In the genomic region with DNA sequence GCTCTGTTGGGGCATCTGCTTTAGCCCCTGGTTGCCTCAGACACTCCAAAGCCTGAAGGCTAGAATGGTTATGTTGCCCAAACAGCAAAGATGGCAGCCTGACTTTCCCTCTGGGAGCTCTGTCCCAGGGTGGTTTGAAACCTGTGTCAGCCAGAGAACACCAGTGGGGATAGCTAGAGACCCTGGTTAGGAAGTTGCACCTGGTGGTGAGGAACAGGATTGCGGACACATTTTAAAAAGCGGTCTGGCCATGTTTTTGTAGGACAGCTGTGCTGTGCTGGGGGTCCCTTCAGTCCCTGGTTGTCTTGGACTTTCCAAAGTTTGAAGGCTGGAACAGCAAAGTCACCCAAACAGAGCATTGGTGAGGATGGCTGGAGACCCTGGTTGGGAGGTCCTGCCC, we compare ENCODE assay signal across 1 cellular context.
TF ChIP-seq lines count a peak whose summit lies in the region.

No MANE protein-coding gene starts in this region.

TF ChIP-seq in HepG2, 621 proteins besides CTCF, POLR2A, EP300 and RAD21 (continued from another document):
- TF ChIP-seq, protein P1, sequence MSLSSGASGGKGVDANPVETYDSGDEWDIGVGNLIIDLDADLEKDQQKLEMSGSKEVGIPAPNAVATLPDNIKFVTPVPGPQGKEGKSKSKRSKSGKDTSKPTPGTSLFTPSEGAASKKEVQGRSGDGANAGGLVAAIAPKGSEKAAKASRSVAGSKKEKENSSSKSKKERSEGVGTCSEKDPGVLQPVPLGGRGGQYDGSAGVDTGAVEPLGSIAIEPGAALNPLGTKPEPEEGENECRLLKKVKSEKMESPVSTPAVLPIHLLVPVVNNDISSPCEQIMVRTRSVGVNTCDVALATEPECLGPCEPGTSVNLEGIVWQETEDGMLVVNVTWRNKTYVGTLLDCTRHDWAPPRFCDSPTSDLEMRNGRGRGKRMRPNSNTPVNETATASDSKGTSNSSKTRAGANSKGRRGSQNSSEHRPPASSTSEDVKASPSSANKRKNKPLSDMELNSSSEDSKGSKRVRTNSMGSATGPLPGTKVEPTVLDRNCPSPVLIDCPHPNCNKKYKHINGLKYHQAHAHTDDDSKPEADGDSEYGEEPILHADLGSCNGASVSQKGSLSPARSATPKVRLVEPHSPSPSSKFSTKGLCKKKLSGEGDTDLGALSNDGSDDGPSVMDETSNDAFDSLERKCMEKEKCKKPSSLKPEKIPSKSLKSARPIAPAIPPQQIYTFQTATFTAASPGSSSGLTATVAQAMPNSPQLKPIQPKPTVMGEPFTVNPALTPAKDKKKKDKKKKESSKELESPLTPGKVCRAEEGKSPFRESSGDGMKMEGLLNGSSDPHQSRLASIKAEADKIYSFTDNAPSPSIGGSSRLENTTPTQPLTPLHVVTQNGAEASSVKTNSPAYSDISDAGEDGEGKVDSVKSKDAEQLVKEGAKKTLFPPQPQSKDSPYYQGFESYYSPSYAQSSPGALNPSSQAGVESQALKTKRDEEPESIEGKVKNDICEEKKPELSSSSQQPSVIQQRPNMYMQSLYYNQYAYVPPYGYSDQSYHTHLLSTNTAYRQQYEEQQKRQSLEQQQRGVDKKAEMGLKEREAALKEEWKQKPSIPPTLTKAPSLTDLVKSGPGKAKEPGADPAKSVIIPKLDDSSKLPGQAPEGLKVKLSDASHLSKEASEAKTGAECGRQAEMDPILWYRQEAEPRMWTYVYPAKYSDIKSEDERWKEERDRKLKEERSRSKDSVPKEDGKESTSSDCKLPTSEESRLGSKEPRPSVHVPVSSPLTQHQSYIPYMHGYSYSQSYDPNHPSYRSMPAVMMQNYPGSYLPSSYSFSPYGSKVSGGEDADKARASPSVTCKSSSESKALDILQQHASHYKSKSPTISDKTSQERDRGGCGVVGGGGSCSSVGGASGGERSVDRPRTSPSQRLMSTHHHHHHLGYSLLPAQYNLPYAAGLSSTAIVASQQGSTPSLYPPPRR (CRISPR knock-in tag; IDR thresholded peaks at IDR 0.05; ENCODE audit: borderline replicate concordance) = no peak
- TF ChIP-seq ZNF282 (IDR thresholded peaks at IDR 0.05; ENCODE audit: partially characterized antibody) = no peak
- TF ChIP-seq ZNF205 (CRISPR knock-in tag; IDR thresholded peaks at IDR 0.05) = no peak
- TF ChIP-seq, protein P2, sequence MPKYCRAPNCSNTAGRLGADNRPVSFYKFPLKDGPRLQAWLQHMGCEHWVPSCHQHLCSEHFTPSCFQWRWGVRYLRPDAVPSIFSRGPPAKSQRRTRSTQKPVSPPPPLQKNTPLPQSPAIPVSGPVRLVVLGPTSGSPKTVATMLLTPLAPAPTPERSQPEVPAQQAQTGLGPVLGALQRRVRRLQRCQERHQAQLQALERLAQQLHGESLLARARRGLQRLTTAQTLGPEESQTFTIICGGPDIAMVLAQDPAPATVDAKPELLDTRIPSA (CRISPR knock-in tag; IDR thresholded peaks at IDR 0.05; ENCODE audit: borderline replicate concordance) = no peak
- no peak for TF ChIP-seq NRL (CRISPR knock-in tag; IDR thresholded peaks at IDR 0.05; ENCODE audit: borderline replicate concordance)
- TF ChIP-seq, protein P3, sequence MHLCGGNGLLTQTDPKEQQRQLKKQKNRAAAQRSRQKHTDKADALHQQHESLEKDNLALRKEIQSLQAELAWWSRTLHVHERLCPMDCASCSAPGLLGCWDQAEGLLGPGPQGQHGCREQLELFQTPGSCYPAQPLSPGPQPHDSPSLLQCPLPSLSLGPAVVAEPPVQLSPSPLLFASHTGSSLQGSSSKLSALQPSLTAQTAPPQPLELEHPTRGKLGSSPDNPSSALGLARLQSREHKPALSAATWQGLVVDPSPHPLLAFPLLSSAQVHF (CRISPR knock-in tag; IDR thresholded peaks at IDR 0.05) = no peak
